In genomic region chr1:204207136-204207616, GRCh38 we compare ENCODE assay signal across 8 cellular contexts. TPM values are rescaled to one million over a fixed set of nuclear protein-coding genes. Genes with fewer than 3 reads are reported as not detected.
DNase-seq lines count a peak whose midpoint lies in the region; ATAC-seq and TF ChIP-seq lines count a peak whose summit lies in the region.

No MANE protein-coding gene starts in this region.

- no peaks in the 10 kb centered on the region for H3K9me3 ChIP-seq in upper lobe of right lung

- no peaks in the 10 kb centered on the region for H3K36me3 ChIP-seq in upper lobe of right lung

- TF ChIP-seq CTCF in upper lobe of right lung (IDR thresholded peaks at IDR 0.05), result peak; percentile 94

- no peaks in the 10 kb centered on the region for H3K27me3 ChIP-seq in upper lobe of right lung

- no peak overlapping the region for H3K4me3 ChIP-seq in upper lobe of right lung

- no peaks in the 10 kb centered on the region for H3K4me1 ChIP-seq in upper lobe of right lung

- DNase-seq in ELR (ENCODE audit: low read depth) (peak; percentile 60), HT-29 (ENCODE audit: low spot score) (peak; percentile 80), SHP77 treated with DMSO at 0.1 percent for 48 hours (lab: John Stamatoyannopoulos, UW) (peak; percentile 5), germinal center (ENCODE audit: low spot score) (peak; percentile 80), pons (ENCODE audit: low spot score) (peak; percentile 20), upper lobe of right lung (peak; percentile 86)
- peak; percentile 58 for DNase-seq in activated effector memory CD4-positive, alpha-beta T cell treated with Interleukin-2 at 50 U/mL for 16 hours

- peak; percentile 93 for ATAC-seq in upper lobe of right lung
- ATAC-seq in GM18858 (IDR thresholded peaks at IDR 0.05; ENCODE audit: unreplicated experiment), result no peak

- intact Hi-C loops in upper lobe of right lung (cut with DNase I), result no loop called here

- H3K27ac ChIP-seq in upper lobe of right lung, result no peak overlapping the region

RNA-seq across cellular contexts. Expression of gene GOLT1A, which starts 6.6 kb away (rescaled TPM):
- total RNA-seq in HT-29 (2014; rRNA removed; shearing (Covaris generic)), result 10.8 and 28.7 TPM in 2 replicates
- 22.4 TPM for total RNA-seq in upper lobe of right lung

RNA-seq across cellular contexts. Expression of gene KISS1, which starts 10.9 kb away (rescaled TPM):
- total RNA-seq in HT-29 (2014; rRNA removed; shearing (Covaris generic)), result 0.23 and 3.1 TPM in 2 replicates
- 2.9 TPM for total RNA-seq in upper lobe of right lung

RNA-seq across cellular contexts. Expression of gene REN, which starts 41.0 kb away (rescaled TPM):
- 10.7 and 15.6 TPM in 2 replicates for total RNA-seq in HT-29 (2014; rRNA removed; shearing (Covaris generic))
- 0.81 TPM for total RNA-seq in upper lobe of right lung

RNA-seq across cellular contexts. Expression of gene ETNK2, which starts 55.3 kb away (rescaled TPM):
- 0.15 TPM in 1 of 2 replicates, not detected in the other for total RNA-seq in HT-29 (2014; rRNA removed; shearing (Covaris generic))
- 3.6 TPM for total RNA-seq in upper lobe of right lung

Comparison
In these comparisons a context has a peak if more than half of its experiments do, and no peak if none do; other contexts are left out.
1. DNase-seq: peak in every context shown above with its lines; median percentile 86 in upper lobe of right lung; 80 in HT-29; 80 in germinal center; 60 in ELR; 58 in activated effector memory CD4-positive, alpha-beta T cell treated with Interleukin-2 at 50 U/mL for 16 hours; 20 in pons; 5 in SHP77 treated with DMSO at 0.1 percent for 48 hours.